17 cellular contexts compared by ENCODE assay signal in the genomic region with DNA sequence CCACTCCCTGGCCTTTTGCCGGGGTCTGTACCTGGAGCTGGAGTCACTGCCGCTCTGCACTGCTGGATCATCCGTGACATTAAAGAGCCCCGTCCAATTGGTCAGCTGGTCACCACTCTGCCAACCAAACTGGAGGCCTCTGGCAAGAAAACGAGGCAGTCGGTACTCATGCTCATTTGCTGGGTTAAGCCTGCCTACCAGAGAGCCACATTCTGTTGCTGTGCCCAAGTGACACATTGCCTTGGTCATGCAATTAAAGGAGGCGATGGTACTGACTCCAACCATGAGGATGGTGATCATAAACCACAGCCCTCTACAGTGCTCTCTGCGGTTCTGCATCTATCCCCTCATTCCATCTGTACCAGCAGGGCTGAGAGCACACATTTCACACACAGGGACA. TPM values are rescaled to one million over a fixed set of nuclear protein-coding genes. Genes with fewer than 3 reads are reported as not detected.
DNase-seq lines count a peak whose midpoint lies in the region; ATAC-seq and TF ChIP-seq lines count a peak whose summit lies in the region.
"Had no signal": no experiment of that assay in that cellular context is flagged by ENCODE, and none has a peak within 500 bp of the region (broad histone marks: within the 10 kb centered on the region; RNA-seq: fewer than 3 reads in every experiment).

No MANE protein-coding gene starts in this region.

- TF ChIP-seq CTCF in A673 (conservative IDR thresholded peaks at IDR 0.05; ENCODE audit: low read depth, low read length) (no peak), GM10266 (IDR thresholded peaks at IDR 0.05; ENCODE audit: control insufficient read depth, insufficient read depth, low read depth, missing control alignments) (no peak)

- H2AFZ ChIP-seq in Karpas-422 (ENCODE audit: low read length) = no peak overlapping the region

- H3K27me3 ChIP-seq in A673 (replicated peaks; ENCODE audit: insufficient read depth, low read depth, low read length, poor library complexity) (no peaks in the 10 kb centered on the region), Karpas-422 (ENCODE audit: low read length) (no peaks in the 10 kb centered on the region)

- peaks cover 54% of the 10 kb centered on the region for H3K4me1 ChIP-seq in A673 (ENCODE audit: insufficient read depth, low read length, poor library complexity, severe bottlenecking)
- H3K4me1 ChIP-seq in Karpas-422 (ENCODE audit: low read length) = peaks cover 8% of the 10 kb centered on the region

- H3K36me3 ChIP-seq in A673 (ENCODE audit: insufficient read depth, low read length, poor library complexity, severe bottlenecking) (no peaks in the 10 kb centered on the region), Karpas-422 (ENCODE audit: insufficient read depth, low read length) (no peaks in the 10 kb centered on the region)

- H3K36me3 Mint-ChIP-seq in stimulated activated effector memory CD8-positive, alpha-beta T cell treated with anti-CD3 and anti-CD28 coated beads, Interleukin-12 subunit alpha, Interleukin-12 subunit beta, amount 100 ng/mL, for 72 hours = no peaks in the 10 kb centered on the region
- H3K36me3 Mint-ChIP-seq: IgD-negative memory B cell had no signal

- DNase-seq in A673 (ENCODE audit: low spot score) (no peak), cerebellar cortex (ENCODE audit: low spot score) (peak; percentile 81), islet precursor cell (peak; percentile 32), GM10266 (ENCODE audit: extremely low spot score) (no peak), Karpas-422 (no peak), AML-193 (lab: John Stamatoyannopoulos, UW) (no peak)
- no peak for DNase-seq in stimulated activated effector memory CD8-positive, alpha-beta T cell treated with anti-CD3 and anti-CD28 coated beads, Interleukin-12 subunit alpha, Interleukin-12 subunit beta, amount 100 ng/mL, for 72 hours (ENCODE audit: low spot score in 2 of 2)
- DNase-seq: 8988T; ACHN; Calu3; CD4-positive, alpha-beta T cell; DMS 273 treated with DMSO at 0.1 percent for 48 hours; GOT3; H9 had no signal

- no peaks in the 10 kb centered on the region for H3K9me3 Mint-ChIP-seq in stimulated activated effector memory CD8-positive, alpha-beta T cell treated with anti-CD3 and anti-CD28 coated beads, Interleukin-12 subunit alpha, Interleukin-12 subunit beta, amount 100 ng/mL, for 72 hours
- H3K9me3 Mint-ChIP-seq: CD4-positive, alpha-beta T cell; H9 had no signal

- CTCF ChIA-PET in A673 (lab: Charles Lee) = no interaction called here

- intact Hi-C loops in A673 (cut with micrococcal nuclease; ENCODE audit: unreplicated experiment) = loop anchor here (5.0 kb wide), 1 partner anchor 114 kb away; no protein-coding TSS in a partner anchor

- no peak overlapping the region for H3K27ac Mint-ChIP-seq in stimulated activated effector memory CD8-positive, alpha-beta T cell treated with anti-CD3 and anti-CD28 coated beads, Interleukin-12 subunit alpha, Interleukin-12 subunit beta, amount 100 ng/mL, for 72 hours
- H3K27ac Mint-ChIP-seq: B cell; CD4-positive, alpha-beta T cell; H9; IgD-negative memory B cell had no signal

- no peak overlapping the region for H3K4me3 Mint-ChIP-seq in stimulated activated effector memory CD8-positive, alpha-beta T cell treated with anti-CD3 and anti-CD28 coated beads, Interleukin-12 subunit alpha, Interleukin-12 subunit beta, amount 100 ng/mL, for 72 hours
- H3K4me3 Mint-ChIP-seq: B cell; CD4-positive, alpha-beta T cell; H9; IgD-negative memory B cell had no signal

- no peaks in the 10 kb centered on the region for H4K20me1 ChIP-seq in Karpas-422 (ENCODE audit: insufficient read depth, low read depth, low read length)

- H3K27ac ChIP-seq in A673 (ENCODE audit: low read depth, low read length, poor library complexity, severe bottlenecking) (peak overlapping the region; percentile 82), Karpas-422 (ENCODE audit: low read length) (no peak overlapping the region)

- no peaks in the 10 kb centered on the region for H3K79me2 ChIP-seq in Karpas-422 (ENCODE audit: low read length)

- ATAC-seq in stimulated activated effector memory CD8-positive, alpha-beta T cell treated with anti-CD3 and anti-CD28 coated beads, Interleukin-12 subunit alpha, Interleukin-12 subunit beta, amount 100 ng/mL, for 72 hours = peak; percentile 19

- POLR2A ChIA-PET in A673 (lab: Charles Lee; ENCODE audit: low non-redundant PET) = interaction anchor here (0.8 kb wide), 1 partner anchor 9 kb away, joined by 3 read pairs; no protein-coding TSS in a partner anchor

- no peak overlapping the region for H3K4me2 ChIP-seq in Karpas-422 (ENCODE audit: low read depth, low read length, poor library complexity, severe bottlenecking)

- no TSS peak for BruUV-seq in A673 (replicated peaks; lab: Mats Ljungman, UMichigan)

- no peaks in the 10 kb centered on the region for H3K4me1 Mint-ChIP-seq in stimulated activated effector memory CD8-positive, alpha-beta T cell treated with anti-CD3 and anti-CD28 coated beads, Interleukin-12 subunit alpha, Interleukin-12 subunit beta, amount 100 ng/mL, for 72 hours
- H3K4me1 Mint-ChIP-seq: B cell had no signal

- H3K9me2 ChIP-seq in Karpas-422 (replicated peaks; ENCODE audit: insufficient read depth, low read length) = no peaks in the 10 kb centered on the region

- H3K9me3 ChIP-seq in A673 (ENCODE audit: low read depth, low read length, poor library complexity, severe bottlenecking) (no peaks in the 10 kb centered on the region), Karpas-422 (ENCODE audit: low read length) (no peaks in the 10 kb centered on the region)

- H3K4me3 ChIP-seq in A673 (ENCODE audit: low read depth, low read length, poor library complexity, severe bottlenecking) (no peak overlapping the region), Karpas-422 (ENCODE audit: low read length) (no peak overlapping the region)

- no peak overlapping the region for H3K9ac ChIP-seq in Karpas-422 (ENCODE audit: low read length)

RNA-seq across cellular contexts. Expression of a gene that starts 35.5 kb away (rescaled TPM):
- 17.9 and 24.8 TPM in 2 replicates for total RNA-seq in A673 (2021)
- total RNA-seq in Karpas-422 (2014; rRNA removed; shearing (Covaris generic); ENCODE audit: low replicate concordance) = under 0.01 and 0.25 TPM in 2 replicates
- total RNA-seq: B cell, Calu3, HT1080 had no signal

Comparison
In these comparisons a context has a peak if more than half of its experiments do, and no peak if none do; other contexts are left out.
1. DNase-seq: peak in cerebellar cortex (single experiment) and islet precursor cell (single experiment); none in A673 (single experiment), stimulated activated effector memory CD8-positive, alpha-beta T cell treated with anti-CD3 and anti-CD28 coated beads, Interleukin-12 subunit alpha, Interleukin-12 subunit beta, amount 100 ng/mL, for 72 hours (0 of 2), GM10266 (single experiment), Karpas-422 (single experiment) and AML-193 (0 of 2).
2. RNA of a gene that starts 35.5 kb away (total RNA-seq): 17.9 to 24.8 TPM in A673; under 0.01 to 0.25 TPM in Karpas-422; every median in the first group is over 10 times any median in the second.